ENCODE assay signal across 19 cellular contexts in the genomic region with DNA sequence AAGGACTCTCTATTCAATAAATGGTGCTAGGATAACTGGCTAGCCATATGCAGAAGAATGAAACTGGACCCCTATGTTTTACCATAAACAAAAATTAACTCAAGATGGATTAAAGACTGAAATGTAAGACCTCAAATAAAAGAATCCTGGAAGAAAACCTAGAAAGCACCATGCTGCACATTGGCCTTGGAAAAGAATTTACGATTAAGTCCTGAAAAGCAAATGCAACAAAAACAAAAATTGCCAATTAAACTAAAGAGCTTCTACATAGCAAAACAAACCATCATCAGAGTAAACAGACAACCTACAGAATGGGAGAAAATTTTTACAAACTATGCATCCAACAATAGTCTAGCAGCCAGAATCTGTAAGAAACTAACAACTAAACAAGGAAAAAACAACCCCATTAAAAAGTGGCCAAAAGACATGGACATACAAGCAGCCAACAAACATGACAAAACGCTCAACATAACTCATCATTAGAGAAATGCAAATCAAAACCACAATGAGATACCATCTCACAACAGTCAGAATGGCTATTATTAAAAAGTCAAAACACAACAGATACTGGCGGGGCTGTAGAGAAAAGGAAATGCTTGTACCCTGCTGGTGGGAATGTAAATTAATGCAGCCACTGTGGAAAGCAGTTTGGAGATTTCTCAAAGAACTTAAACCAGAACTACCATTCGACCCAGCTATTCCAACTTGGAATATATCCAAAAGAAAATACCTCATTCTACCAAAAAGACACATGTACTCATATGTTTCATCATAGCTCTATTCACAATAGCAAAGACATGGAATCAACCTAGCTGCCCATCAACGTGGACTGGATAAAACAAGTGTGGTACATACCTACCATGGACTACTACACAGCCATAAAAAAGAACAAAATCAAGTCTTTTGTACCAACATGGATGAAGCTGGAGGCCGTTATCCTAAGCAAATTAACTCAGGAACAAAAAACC. TPM values are rescaled to one million over a fixed set of nuclear protein-coding genes. Genes with fewer than 3 reads are reported as not detected.
A peak's percentile ranks its signal among the peaks of the same experiment; 100 is the strongest.
DNase-seq lines count a peak whose midpoint lies in the region; ATAC-seq and TF ChIP-seq lines count a peak whose summit lies in the region.
"Had no signal": no experiment of that assay in that cellular context is flagged by ENCODE, and none has a peak within 500 bp of the region (broad histone marks: within the 10 kb centered on the region; RNA-seq: fewer than 3 reads in every experiment).

No MANE protein-coding gene starts in this region.

- H3T11ph ChIP-seq in H9 (ENCODE audit: low read length) = no peak overlapping the region

- H3K4me2 ChIP-seq in H9 (ENCODE audit: insufficient read depth, insufficient read length, low read length) = no peak overlapping the region
- no peak overlapping the region for H3K4me2 ChIP-seq in mesenchymal stem cell (ENCODE audit: low read length, poor library complexity, severe bottlenecking)

- TF ChIP-seq CTCF in H9 (conservative IDR thresholded peaks at IDR 0.05) = peak; percentile 32; the same call in 1 of the 3 replicates

- H2BK12ac ChIP-seq in H9 (ENCODE audit: insufficient read length, low read depth, low read length) (no peak overlapping the region), mesenchymal stem cell (ENCODE audit: low read length in 2 of 2) (no peak overlapping the region)

- H3K9me3 Mint-ChIP-seq in H9 = no peaks in the 10 kb centered on the region; a peak in 1 of 5 replicates
- H3K9me3 Mint-ChIP-seq in activated T-cell treated with anti-CD3 and anti-CD28 coated beads, Interleukin-2, amount 50 U/mL, for 24 hours = no peaks in the 10 kb centered on the region
- H3K9me3 Mint-ChIP-seq: activated naive CD8-positive, alpha-beta T cell treated with anti-CD3 and anti-CD28 coated beads for 36 hours; nephron; stimulated activated effector memory CD8-positive, alpha-beta T cell treated with anti-CD3 and anti-CD28 coated beads, Interleukin-12 subunit alpha, Interleukin-12 subunit beta, amount 100 ng/mL, for 72 hours had no signal

- no peak overlapping the region for H3K4me3 Mint-ChIP-seq in H9
- H3K4me3 Mint-ChIP-seq in activated T-cell treated with anti-CD3 and anti-CD28 coated beads, Interleukin-2, amount 50 U/mL, for 24 hours = no peak overlapping the region
- H3K4me3 Mint-ChIP-seq: activated naive CD8-positive, alpha-beta T cell treated with anti-CD3 and anti-CD28 coated beads for 36 hours; nephron; stimulated activated effector memory CD8-positive, alpha-beta T cell treated with anti-CD3 and anti-CD28 coated beads, Interleukin-12 subunit alpha, Interleukin-12 subunit beta, amount 100 ng/mL, for 72 hours had no signal

- H3K27me3 ChIP-seq in H9 (ENCODE audit: insufficient read depth, low read length) (no peaks in the 10 kb centered on the region), mesenchymal stem cell (ENCODE audit: control insufficient read depth in 1 of 2, insufficient read depth in 1 of 2, low read length in 2 of 2) (no peaks in the 10 kb centered on the region)
- H3K27me3 ChIP-seq: BE2C had no signal

- H3K23ac ChIP-seq in H9 (ENCODE audit: insufficient read length, low read depth, low read length) = no peak overlapping the region
- no peak overlapping the region for H3K23ac ChIP-seq in mesenchymal stem cell (ENCODE audit: low read length in 2 of 2)

- peak; percentile 72 for ATAC-seq in GM18498 (IDR thresholded peaks at IDR 0.05; ENCODE audit: unreplicated experiment)
- ATAC-seq in SK-N-SH treated with all-trans-retinoic acid at 6 μM for 48 hours = peak; percentile 60
- no peak for ATAC-seq in GM21576 (IDR thresholded peaks at IDR 0.05; ENCODE audit: unreplicated experiment)
- ATAC-seq in GM21381 (IDR thresholded peaks at IDR 0.05; ENCODE audit: unreplicated experiment) = no peak
- ATAC-seq: activated CD4-positive, CD25-positive, alpha-beta regulatory T cell treated with anti-CD3 and anti-CD28 coated beads, Interleukin-2, amount 50 U/mL, for 24 hours; right cardiac atrium; stimulated activated effector memory CD8-positive, alpha-beta T cell treated with anti-CD3 and anti-CD28 coated beads, Interleukin-12 subunit alpha, Interleukin-12 subunit beta, amount 100 ng/mL, for 72 hours had no signal

- H3K79me1 ChIP-seq in H9 (ENCODE audit: insufficient read depth, low read depth, low read length, poor library complexity, severe bottlenecking) = no peaks in the 10 kb centered on the region
- H3K79me1 ChIP-seq in mesenchymal stem cell (replicated peaks; ENCODE audit: low read length, poor library complexity, severe bottlenecking) = peaks cover 22% of the 10 kb centered on the region

- H2AFZ ChIP-seq in H9 (ENCODE audit: low read length) (no peak overlapping the region), mesenchymal stem cell (ENCODE audit: low read depth, low read length) (no peak overlapping the region)

- no peak overlapping the region for H2BK20ac ChIP-seq in H9 (ENCODE audit: low read depth, low read length, poor library complexity, severe bottlenecking)

- H3K9me3 ChIP-seq in H9 (ENCODE audit: control insufficient read depth, low read depth, low read length) (no peaks in the 10 kb centered on the region), mesenchymal stem cell (ENCODE audit: control insufficient read depth, low read length) (no peaks in the 10 kb centered on the region)
- H3K9me3 ChIP-seq: BE2C had no signal

- no peaks in the 10 kb centered on the region for H3K23me2 ChIP-seq in H9 (ENCODE audit: insufficient read length, low read depth, low read length, poor library complexity, severe bottlenecking)

- H2BK15ac ChIP-seq in H9 (ENCODE audit: low read depth, low read length) (no peak overlapping the region), mesenchymal stem cell (ENCODE audit: low read depth, poor library complexity, severe bottlenecking) (no peak overlapping the region)

- H2BK5ac ChIP-seq in H9 (ENCODE audit: insufficient read length, low read length) = no peak overlapping the region
- no peak overlapping the region for H2BK5ac ChIP-seq in mesenchymal stem cell (ENCODE audit: low read depth, low read length, poor library complexity, severe bottlenecking)

- H3K4me1 ChIP-seq in H9 (ENCODE audit: insufficient read depth, low read length) (no peaks in the 10 kb centered on the region), mesenchymal stem cell (ENCODE audit: control insufficient read depth, insufficient read depth, low read depth, low read length) (no peaks in the 10 kb centered on the region)
- H3K4me1 ChIP-seq: BE2C had no signal

- H4K91ac ChIP-seq in H9 (ENCODE audit: insufficient read length, low read depth, low read length) (no peak overlapping the region), mesenchymal stem cell (ENCODE audit: low read length) (no peak overlapping the region)

- H3K14ac ChIP-seq in H9 (ENCODE audit: insufficient read depth, low read length) (no peak overlapping the region), mesenchymal stem cell (ENCODE audit: low read length in 2 of 2) (no peak overlapping the region)

- H3K27ac ChIP-seq in H9 (ENCODE audit: insufficient read length, low read depth, low read length) = no peak overlapping the region
- no peak overlapping the region for H3K27ac ChIP-seq in mesenchymal stem cell (ENCODE audit: low read length, poor library complexity, severe bottlenecking)

- peaks cover 6 to 26% of the 10 kb centered on the region in 2 experiments for H3K36me3 ChIP-seq in mesenchymal stem cell (ENCODE audit: control insufficient read depth in 1 of 2, insufficient read depth in 2 of 2, low read depth in 1 of 2, low read length in 2 of 2)
- H3K36me3 ChIP-seq: BE2C had no signal

- H3K36me3 Mint-ChIP-seq in H9 (ENCODE audit: insufficient read depth in 1 of 3, low read depth in 3 of 3) = peaks cover 8 to 37% (median 27%) of the 10 kb centered on the region in 3 experiments; a peak in 6 of 7 replicates
- H3K36me3 Mint-ChIP-seq in activated T-cell treated with anti-CD3 and anti-CD28 coated beads, Interleukin-2, amount 50 U/mL, for 24 hours (ENCODE audit: low read depth) = no peaks in the 10 kb centered on the region
- H3K36me3 Mint-ChIP-seq: activated naive CD8-positive, alpha-beta T cell treated with anti-CD3 and anti-CD28 coated beads for 36 hours; stimulated activated effector memory CD8-positive, alpha-beta T cell treated with anti-CD3 and anti-CD28 coated beads, Interleukin-12 subunit alpha, Interleukin-12 subunit beta, amount 100 ng/mL, for 72 hours had no signal

- no peaks in the 10 kb centered on the region; the same call in 1 of the 2 replicates for H3K79me2 ChIP-seq in H9 (ENCODE audit: insufficient read depth, low read length)

- peak overlapping the region in 1 of 3 experiments; percentile 5; a peak in 3 of 7 replicates for H3K27ac Mint-ChIP-seq in H9
- no peak overlapping the region for H3K27ac Mint-ChIP-seq in activated T-cell treated with anti-CD3 and anti-CD28 coated beads, Interleukin-2, amount 50 U/mL, for 24 hours
- H3K27ac Mint-ChIP-seq: activated naive CD8-positive, alpha-beta T cell treated with anti-CD3 and anti-CD28 coated beads for 36 hours; nephron; stimulated activated effector memory CD8-positive, alpha-beta T cell treated with anti-CD3 and anti-CD28 coated beads, Interleukin-12 subunit alpha, Interleukin-12 subunit beta, amount 100 ng/mL, for 72 hours had no signal

- no peak overlapping the region for H2BK120ac ChIP-seq in H9 (ENCODE audit: low read depth, low read length, poor library complexity, severe bottlenecking)
- H2BK120ac ChIP-seq in mesenchymal stem cell (ENCODE audit: low read depth, low read length) = no peak overlapping the region

- H3K4me3 ChIP-seq in mesenchymal stem cell (ENCODE audit: insufficient read depth in 1 of 2, low read depth in 1 of 2, low read length in 2 of 2) = no peak overlapping the region

- no peaks in the 10 kb centered on the region for H4K20me1 ChIP-seq in H9 (ENCODE audit: control insufficient read depth, insufficient read depth, insufficient read length)

- H3K27me3 Mint-ChIP-seq in H9 (ENCODE audit: low read depth) = no peaks in the 10 kb centered on the region
- H3K27me3 Mint-ChIP-seq in activated T-cell treated with anti-CD3 and anti-CD28 coated beads, Interleukin-2, amount 50 U/mL, for 24 hours = peaks cover 3% of the 10 kb centered on the region

- H2AK5ac ChIP-seq in H9 (ENCODE audit: insufficient read length, low read length) = no peak overlapping the region
- H2AK5ac ChIP-seq in mesenchymal stem cell (ENCODE audit: low read length, severe bottlenecking) = no peak overlapping the region

- DNase-seq in H9 = no peak
- peak; percentile 39 for DNase-seq in mesenchymal stem cell
- no peak for DNase-seq in DMS153 treated with DMSO at 0.1 percent for 48 hours (lab: John Stamatoyannopoulos, UW; ENCODE audit: unreplicated experiment)
- no peak for DNase-seq in activated T-cell treated with anti-CD3 and anti-CD28 coated beads, Interleukin-2, amount 50 U/mL, for 24 hours
- DNase-seq: activated naive CD8-positive, alpha-beta T cell treated with anti-CD3 and anti-CD28 coated beads for 36 hours; BE2C; DMS53; erythroblast; NCI-H1105 treated with DMSO at 0.1 percent for 48 hours; right cardiac atrium; stimulated activated CD4-positive, alpha-beta T cell treated with anti-CD3 and anti-CD28 coated beads, Interleukin-4, amount 100 ng/mL, for 4 hours; T-helper 1 cell had no signal

- no CpG with 5 or more reads among the region's 6 CpGs for WGBS in H9 (ENCODE audit: extremely low coverage, insufficient read length, low lambda C conversion rate)
- WGBS in mesenchymal stem cell = 83% methylated on average over 5 of the region's 6 CpGs

- H3K4me1 Mint-ChIP-seq in H9 = peaks cover 9 to 10% of the 10 kb centered on the region in 2 experiments; a peak in 2 of 4 replicates
- H3K4me1 Mint-ChIP-seq in activated T-cell treated with anti-CD3 and anti-CD28 coated beads, Interleukin-2, amount 50 U/mL, for 24 hours (ENCODE audit: low read depth) = no peaks in the 10 kb centered on the region
- H3K4me1 Mint-ChIP-seq: activated naive CD8-positive, alpha-beta T cell treated with anti-CD3 and anti-CD28 coated beads for 36 hours; stimulated activated effector memory CD8-positive, alpha-beta T cell treated with anti-CD3 and anti-CD28 coated beads, Interleukin-12 subunit alpha, Interleukin-12 subunit beta, amount 100 ng/mL, for 72 hours had no signal

- H3K56ac ChIP-seq in H9 (ENCODE audit: insufficient read length, low read depth, low read length) = no peak overlapping the region

- H3K18ac ChIP-seq in H9 (ENCODE audit: insufficient read length, low read depth, low read length) (no peak overlapping the region), mesenchymal stem cell (ENCODE audit: low read depth in 1 of 2, low read length in 2 of 2) (no peak overlapping the region)

- no peak overlapping the region for H3K9ac ChIP-seq in H9 (ENCODE audit: extremely low read depth, insufficient read length, low read length)
- H3K9ac ChIP-seq in mesenchymal stem cell (ENCODE audit: low read length) = no peak overlapping the region

- H3K4ac ChIP-seq in H9 (ENCODE audit: low read depth, low read length) (no peak overlapping the region), mesenchymal stem cell (ENCODE audit: low read depth in 1 of 2, low read length in 2 of 2) (no peak overlapping the region)

- H4K8ac ChIP-seq in H9 (replicated peaks; ENCODE audit: insufficient read length, low read depth, low read length) (no peak overlapping the region), mesenchymal stem cell (ENCODE audit: low read length) (no peak overlapping the region)

- no peak overlapping the region for H4K5ac ChIP-seq in H9 (ENCODE audit: insufficient read length, low read depth, low read length)

RNA-seq across cellular contexts. Expression of gene SEPTIN10, which starts 30.6 kb away (rescaled TPM):
- total RNA-seq in H9 (2021) = 91.2 and 92.5 TPM in 2 replicates
- 59.2 TPM for polyA plus RNA-seq in mesenchymal stem cell (2013, experiment 1 of 2)
- 61.1 TPM for polyA plus RNA-seq in mesenchymal stem cell (2013, experiment 2 of 2)

RNA-seq across cellular contexts. Expression of gene SOWAHC, which starts 31.0 kb away (rescaled TPM):
- 20.1 and 20.9 TPM in 2 replicates for total RNA-seq in H9 (2021)
- polyA plus RNA-seq in mesenchymal stem cell (2013, experiment 1 of 2) = 5.7 TPM
- 6.0 TPM for polyA plus RNA-seq in mesenchymal stem cell (2013, experiment 2 of 2)

Comparison
In these comparisons a context has a peak if more than half of its experiments do, and no peak if none do; other contexts are left out.
1. ATAC-seq: peak in GM18498 (single experiment) and SK-N-SH treated with all-trans-retinoic acid at 6 μM for 48 hours (single experiment); none in GM21576 (single experiment) and GM21381 (single experiment).